In genomic region chr11:68840661-68841653, GRCh38 we compare ENCODE assay signal across 1 cellular context.
A peak's percentile ranks its signal among the peaks of the same experiment; 100 is the strongest.
TF ChIP-seq lines count a peak whose summit lies in the region.

No MANE protein-coding gene starts in this region.

TF ChIP-seq in HepG2, 621 proteins besides CTCF, POLR2A, EP300 and RAD21 (continued from another document and continues in another):
- TF ChIP-seq ZBTB2 (CRISPR knock-in tag; IDR thresholded peaks at IDR 0.05; ENCODE audit: low read depth) (0 out of 2 replicates have a peak, but pooled peaks have one; percentile 16), ZNF317 (CRISPR knock-in tag; IDR thresholded peaks at IDR 0.05) (no peak), NCOA5 (CRISPR knock-in tag; IDR thresholded peaks at IDR 0.05) (no peak), PBX2 (CRISPR knock-in tag; IDR thresholded peaks at IDR 0.05) (no peak), ZNF451 (CRISPR knock-in tag; IDR thresholded peaks at IDR 0.05) (no peak), NPAS2 (CRISPR knock-in tag; IDR thresholded peaks at IDR 0.05; ENCODE audit: borderline replicate concordance) (no peak), ZNF766 (CRISPR knock-in tag; IDR thresholded peaks at IDR 0.05; ENCODE audit: borderline replicate concordance) (no peak), SATB2 (CRISPR knock-in tag; IDR thresholded peaks at IDR 0.05) (no peak), ZNF557 (CRISPR knock-in tag; IDR thresholded peaks at IDR 0.05) (no peak), ZNF142 (CRISPR knock-in tag; IDR thresholded peaks at IDR 0.05) (no peak), YEATS4 (CRISPR knock-in tag; IDR thresholded peaks at IDR 0.05; ENCODE audit: borderline replicate concordance) (no peak), ZNF792 (CRISPR knock-in tag; IDR thresholded peaks at IDR 0.05) (no peak), HMGA1 (CRISPR knock-in tag; conservative IDR thresholded peaks at IDR 0.05) (no peak), AFF4 (CRISPR knock-in tag; IDR thresholded peaks at IDR 0.05) (no peak), RFX1 (IDR thresholded peaks at IDR 0.05) (no peak), ZNF326 (CRISPR knock-in tag; IDR thresholded peaks at IDR 0.05; ENCODE audit: borderline replicate concordance) (no peak), GATAD1 (CRISPR knock-in tag; IDR thresholded peaks at IDR 0.05) (no peak), SP5 (CRISPR knock-in tag; IDR thresholded peaks at IDR 0.05; ENCODE audit: borderline replicate concordance, low read depth) (no peak), ZBTB7A (CRISPR knock-in tag; IDR thresholded peaks at IDR 0.05) (0 out of 2 replicates have a peak, but pooled peaks have one; percentile 30), KLF11 (CRISPR knock-in tag; IDR thresholded peaks at IDR 0.05) (no peak), ATF3 (CRISPR knock-in tag; IDR thresholded peaks at IDR 0.05) (no peak), ZNF790 (CRISPR knock-in tag; IDR thresholded peaks at IDR 0.05; ENCODE audit: borderline replicate concordance) (peak; percentile 51; the same call in 1 of the 2 replicates), CENPBD1 (CRISPR knock-in tag; IDR thresholded peaks at IDR 0.05; ENCODE audit: borderline replicate concordance, low read depth) (no peak), ZNF235 (CRISPR knock-in tag; IDR thresholded peaks at IDR 0.05; ENCODE audit: borderline replicate concordance) (no peak)
- TF ChIP-seq, protein P1, sequence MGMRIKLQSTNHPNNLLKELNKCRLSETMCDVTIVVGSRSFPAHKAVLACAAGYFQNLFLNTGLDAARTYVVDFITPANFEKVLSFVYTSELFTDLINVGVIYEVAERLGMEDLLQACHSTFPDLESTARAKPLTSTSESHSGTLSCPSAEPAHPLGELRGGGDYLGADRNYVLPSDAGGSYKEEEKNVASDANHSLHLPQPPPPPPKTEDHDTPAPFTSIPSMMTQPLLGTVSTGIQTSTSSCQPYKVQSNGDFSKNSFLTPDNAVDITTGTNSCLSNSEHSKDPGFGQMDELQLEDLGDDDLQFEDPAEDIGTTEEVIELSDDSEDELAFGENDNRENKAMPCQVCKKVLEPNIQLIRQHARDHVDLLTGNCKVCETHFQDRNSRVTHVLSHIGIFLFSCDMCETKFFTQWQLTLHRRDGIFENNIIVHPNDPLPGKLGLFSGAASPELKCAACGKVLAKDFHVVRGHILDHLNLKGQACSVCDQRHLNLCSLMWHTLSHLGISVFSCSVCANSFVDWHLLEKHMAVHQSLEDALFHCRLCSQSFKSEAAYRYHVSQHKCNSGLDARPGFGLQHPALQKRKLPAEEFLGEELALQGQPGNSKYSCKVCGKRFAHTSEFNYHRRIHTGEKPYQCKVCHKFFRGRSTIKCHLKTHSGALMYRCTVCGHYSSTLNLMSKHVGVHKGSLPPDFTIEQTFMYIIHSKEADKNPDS (CRISPR knock-in tag; IDR thresholded peaks at IDR 0.05): no peak
- TF ChIP-seq, protein P2, sequence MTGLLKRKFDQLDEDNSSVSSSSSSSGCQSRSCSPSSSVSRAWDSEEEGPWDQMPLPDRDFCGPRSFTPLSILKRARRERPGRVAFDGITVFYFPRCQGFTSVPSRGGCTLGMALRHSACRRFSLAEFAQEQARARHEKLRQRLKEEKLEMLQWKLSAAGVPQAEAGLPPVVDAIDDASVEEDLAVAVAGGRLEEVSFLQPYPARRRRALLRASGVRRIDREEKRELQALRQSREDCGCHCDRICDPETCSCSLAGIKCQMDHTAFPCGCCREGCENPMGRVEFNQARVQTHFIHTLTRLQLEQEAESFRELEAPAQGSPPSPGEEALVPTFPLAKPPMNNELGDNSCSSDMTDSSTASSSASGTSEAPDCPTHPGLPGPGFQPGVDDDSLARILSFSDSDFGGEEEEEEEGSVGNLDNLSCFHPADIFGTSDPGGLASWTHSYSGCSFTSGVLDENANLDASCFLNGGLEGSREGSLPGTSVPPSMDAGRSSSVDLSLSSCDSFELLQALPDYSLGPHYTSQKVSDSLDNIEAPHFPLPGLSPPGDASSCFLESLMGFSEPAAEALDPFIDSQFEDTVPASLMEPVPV (CRISPR knock-in tag; IDR thresholded peaks at IDR 0.05): no peak
- TF ChIP-seq, protein P3, sequence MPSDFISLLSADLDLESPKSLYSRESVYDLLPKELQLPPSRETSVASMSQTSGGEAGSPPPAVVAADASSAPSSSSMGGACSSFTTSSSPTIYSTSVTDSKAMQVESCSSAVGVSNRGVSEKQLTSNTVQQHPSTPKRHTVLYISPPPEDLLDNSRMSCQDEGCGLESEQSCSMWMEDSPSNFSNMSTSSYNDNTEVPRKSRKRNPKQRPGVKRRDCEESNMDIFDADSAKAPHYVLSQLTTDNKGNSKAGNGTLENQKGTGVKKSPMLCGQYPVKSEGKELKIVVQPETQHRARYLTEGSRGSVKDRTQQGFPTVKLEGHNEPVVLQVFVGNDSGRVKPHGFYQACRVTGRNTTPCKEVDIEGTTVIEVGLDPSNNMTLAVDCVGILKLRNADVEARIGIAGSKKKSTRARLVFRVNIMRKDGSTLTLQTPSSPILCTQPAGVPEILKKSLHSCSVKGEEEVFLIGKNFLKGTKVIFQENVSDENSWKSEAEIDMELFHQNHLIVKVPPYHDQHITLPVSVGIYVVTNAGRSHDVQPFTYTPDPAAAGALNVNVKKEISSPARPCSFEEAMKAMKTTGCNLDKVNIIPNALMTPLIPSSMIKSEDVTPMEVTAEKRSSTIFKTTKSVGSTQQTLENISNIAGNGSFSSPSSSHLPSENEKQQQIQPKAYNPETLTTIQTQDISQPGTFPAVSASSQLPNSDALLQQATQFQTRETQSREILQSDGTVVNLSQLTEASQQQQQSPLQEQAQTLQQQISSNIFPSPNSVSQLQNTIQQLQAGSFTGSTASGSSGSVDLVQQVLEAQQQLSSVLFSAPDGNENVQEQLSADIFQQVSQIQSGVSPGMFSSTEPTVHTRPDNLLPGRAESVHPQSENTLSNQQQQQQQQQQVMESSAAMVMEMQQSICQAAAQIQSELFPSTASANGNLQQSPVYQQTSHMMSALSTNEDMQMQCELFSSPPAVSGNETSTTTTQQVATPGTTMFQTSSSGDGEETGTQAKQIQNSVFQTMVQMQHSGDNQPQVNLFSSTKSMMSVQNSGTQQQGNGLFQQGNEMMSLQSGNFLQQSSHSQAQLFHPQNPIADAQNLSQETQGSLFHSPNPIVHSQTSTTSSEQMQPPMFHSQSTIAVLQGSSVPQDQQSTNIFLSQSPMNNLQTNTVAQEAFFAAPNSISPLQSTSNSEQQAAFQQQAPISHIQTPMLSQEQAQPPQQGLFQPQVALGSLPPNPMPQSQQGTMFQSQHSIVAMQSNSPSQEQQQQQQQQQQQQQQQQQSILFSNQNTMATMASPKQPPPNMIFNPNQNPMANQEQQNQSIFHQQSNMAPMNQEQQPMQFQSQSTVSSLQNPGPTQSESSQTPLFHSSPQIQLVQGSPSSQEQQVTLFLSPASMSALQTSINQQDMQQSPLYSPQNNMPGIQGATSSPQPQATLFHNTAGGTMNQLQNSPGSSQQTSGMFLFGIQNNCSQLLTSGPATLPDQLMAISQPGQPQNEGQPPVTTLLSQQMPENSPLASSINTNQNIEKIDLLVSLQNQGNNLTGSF (CRISPR knock-in tag; IDR thresholded peaks at IDR 0.05): no peak
- TF ChIP-seq, protein P4, sequence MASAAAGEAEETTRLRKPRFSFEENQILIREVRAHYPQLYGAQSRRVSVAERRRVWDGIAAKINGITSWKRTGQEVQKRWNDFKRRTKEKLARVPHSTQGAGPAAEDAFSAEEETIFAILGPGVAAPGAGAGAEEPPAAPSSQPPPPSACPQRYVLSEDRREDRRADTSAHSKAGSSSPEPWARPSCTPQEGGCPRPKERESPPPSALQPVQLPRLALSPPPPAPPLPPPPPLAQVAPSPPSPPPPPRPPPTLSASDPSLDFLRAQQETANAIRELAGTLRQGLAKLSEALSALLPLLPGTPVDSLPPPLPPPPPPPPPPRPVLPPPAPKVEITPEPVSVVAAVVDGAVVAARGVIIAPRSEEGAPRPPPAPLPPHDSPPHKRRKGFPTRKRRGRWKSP (CRISPR knock-in tag; IDR thresholded peaks at IDR 0.05): peak; percentile 63; the same call in 1 of the 2 replicates
